In genomic region chr19:15640294-15640903, GRCh38 we compare ENCODE assay signal across 10 cellular contexts. TPM values are rescaled to one million over a fixed set of nuclear protein-coding genes. Genes with fewer than 3 reads are reported as not detected.
DNase-seq lines count a peak whose midpoint lies in the region; ATAC-seq and TF ChIP-seq lines count a peak whose summit lies in the region.
"Had no signal": no experiment of that assay in that cellular context is flagged by ENCODE, and none has a peak within 500 bp of the region (broad histone marks: within the 10 kb centered on the region; RNA-seq: fewer than 3 reads in every experiment).

Gene CYP4F3, plus strand, starts transcription at chr19:15640897. Its CDS starts 519 bp downstream, at chr19:15641416.

- TF ChIP-seq RAD21 in HCT116 (IDR thresholded peaks at IDR 0.05; ENCODE audit: low read depth): no peak

- H2AFZ ChIP-seq in HCT116 (ENCODE audit: low read depth, low read length, poor library complexity, severe bottlenecking): peak within 1 kb of the TSS; percentile 9
- H2AFZ ChIP-seq in PC-3 (ENCODE audit: low read length): no peak within 1 kb of the TSS

- H4K20me1 ChIP-seq in HCT116 (ENCODE audit: insufficient read depth) (no peaks in the 10 kb centered on the region), PC-3 (ENCODE audit: low read length) (no peaks in the 10 kb centered on the region)

- BruUV-seq in HCT116 (replicated peaks; lab: Mats Ljungman, UMichigan) (no TSS peak), PC-3 (replicated peaks; lab: Mats Ljungman, UMichigan) (no TSS peak)

- ATAC-seq in HCT116 (peak; percentile 99), PC-3 (peak; percentile 81), sciatic nerve (peak; percentile 97)

- H3K79me2 ChIP-seq in HCT116 (ENCODE audit: insufficient read depth, low read length) (no peaks in the 10 kb centered on the region), PC-3 (ENCODE audit: low read length) (no peaks in the 10 kb centered on the region)

- H3K27ac ChIP-seq in HCT116 (ENCODE audit: low read depth, low read length) (peak within 1 kb of the TSS; percentile 53), PC-3 (ENCODE audit: low read length) (no peak within 1 kb of the TSS), brain microvascular endothelial cell (no peak within 1 kb of the TSS)

- POLR2A ChIA-PET in HCT116 (lab: Charles Lee): interaction anchor here (1.0 kb wide), 2 partner anchors 193 to 196 kb away, joined by 3 to 5 read pairs; no protein-coding TSS in a partner anchor
- POLR2A ChIA-PET in PC-3 (lab: Charles Lee; ENCODE audit: unreplicated experiment): no interaction called here

- in situ Hi-C loops in brain microvascular endothelial cell (cut with HindIII; ENCODE audit: low pct_ligation_motif_present, low sequenced_read_pairs): no loop called here

- intact Hi-C loops in HCT116 (cut with micrococcal nuclease): no loop called here
- intact Hi-C loops in PC-3 (cut with micrococcal nuclease): no loop called here
- intact Hi-C loops in sciatic nerve (cut with DNase I): no loop called here

- RAD21 ChIA-PET in HCT116 (lab: Charles Lee; ENCODE audit: low non-redundant PET in 1 of 2, low total read pairs in 2 of 2, uncharacterized antibody in 2 of 2, unreplicated experiment in 2 of 2): no interaction called here

- H3K36me3 ChIP-seq in HCT116 (ENCODE audit: control insufficient read depth in 1 of 2, insufficient read depth in 2 of 2, low read length in 2 of 2) (no peaks in the 10 kb centered on the region), PC-3 (ENCODE audit: low read depth, low read length) (no peaks in the 10 kb centered on the region), brain microvascular endothelial cell (replicated peaks) (no peaks in the 10 kb centered on the region)

- H3K4me3 ChIP-seq in HCT116 (replicated peaks in 1 of 2; ENCODE audit: low read depth in 1 of 2, low read length in 2 of 2) (0 out of 4 replicates have a peak within 1 kb of the TSS, but pooled peaks of 1 of the 2 experiments have one; percentile 4), PC-3 (ENCODE audit: low read length) (no peak within 1 kb of the TSS), brain microvascular endothelial cell (ENCODE audit: low read depth, low read length) (no peak within 1 kb of the TSS)

- H3K9me2 ChIP-seq in HCT116 (ENCODE audit: insufficient read depth) (no peaks in the 10 kb centered on the region), PC-3 (replicated peaks; ENCODE audit: low read length) (no peaks in the 10 kb centered on the region)

- peaks cover 16 to 31% of the 10 kb centered on the region in 2 experiments for H3K4me1 ChIP-seq in HCT116 (ENCODE audit: control insufficient read depth in 1 of 2, insufficient read depth in 2 of 2, low read length in 2 of 2)
- peaks cover 11% of the 10 kb centered on the region for H3K4me1 ChIP-seq in PC-3 (ENCODE audit: insufficient read depth, low read length)

- H3K27me3 ChIP-seq in HCT116 (ENCODE audit: insufficient read depth, low read length): no peaks in the 10 kb centered on the region
- H3K27me3 ChIP-seq in PC-3 (ENCODE audit: low read length): no peaks in the 10 kb centered on the region
- no peaks in the 10 kb centered on the region for H3K27me3 ChIP-seq in brain microvascular endothelial cell (replicated peaks)

- peak within 1 kb of the TSS; percentile 61 for H3K4me2 ChIP-seq in HCT116 (ENCODE audit: low read length)
- no peak within 1 kb of the TSS for H3K4me2 ChIP-seq in PC-3 (ENCODE audit: low read length)

- no peaks in the 10 kb centered on the region for H3F3A ChIP-seq in PC-3 (ENCODE audit: low read length, unreplicated experiment)

- H3K9me3 ChIP-seq in HCT116 (ENCODE audit: control insufficient read depth in 1 of 2, insufficient read depth in 1 of 2, low read depth in 1 of 2, low read length in 2 of 2) (no peaks in the 10 kb centered on the region), PC-3 (ENCODE audit: low read length) (no peaks in the 10 kb centered on the region)

- DNase-seq in HCT116 (ENCODE audit: low read depth, low spot score): peak; percentile 80
- DNase-seq in PC-3: peak; percentile 87
- peak; percentile 42 for DNase-seq in glomerular visceral epithelial cell (ENCODE audit: extremely low spot score)
- DNase-seq in sciatic nerve (ENCODE audit: low spot score): peak; percentile 85
- DNase-seq in kidney glomerular epithelial cell (lab: John Stamatoyannopoulos, UW): no peak
- no peak for DNase-seq in stimulated activated CD4-positive, alpha-beta T cell treated with anti-CD3 and anti-CD28 coated beads, Interleukin-15, amount 100 ng/mL, for 24 hours
- no peak for DNase-seq in brain microvascular endothelial cell
- no peak for DNase-seq in DMS53 (lab: John Stamatoyannopoulos, UW)
- DNase-seq: activated CD4-positive, CD25-positive, alpha-beta regulatory T cell had no signal

- no peak for TF ChIP-seq POLR2A in HCT116 (IDR thresholded peaks at IDR 0.05; ENCODE audit: borderline replicate concordance, extremely low read depth, insufficient read depth, insufficient read length)

- CTCF ChIA-PET in HCT116 (lab: Charles Lee) (interaction anchor here (1.0 to 1.4 kb wide), 2 partner anchors 10 to 169 kb away, joined by 3 to 4 read pairs; no protein-coding TSS in a partner anchor), PC-3 (lab: Charles Lee) (interaction anchor here (0.6 kb wide), 1 partner anchor 60 kb away, joined by 3 read pairs; no protein-coding TSS in a partner anchor)

- H3K9ac ChIP-seq in HCT116 (ENCODE audit: low read length): peak within 1 kb of the TSS; percentile 8; the same call in 1 of the 2 replicates
- no peak within 1 kb of the TSS for H3K9ac ChIP-seq in PC-3 (ENCODE audit: low read length)

- no peak for TF ChIP-seq CTCF in HCT116 (IDR thresholded peaks at IDR 0.05 in 2 of 3, conservative IDR thresholded peaks at IDR 0.05 in 1 of 3; ENCODE audit: borderline replicate concordance in 1 of 3, insufficient read depth in 1 of 3, low read depth in 2 of 3, low read length in 2 of 3)
- no peak for TF ChIP-seq CTCF in PC-3 (conservative IDR thresholded peaks at IDR 0.05; ENCODE audit: low read depth, low read length)
- TF ChIP-seq CTCF in brain microvascular endothelial cell (IDR thresholded peaks at IDR 0.05; ENCODE audit: low read depth, low read length, missing control alignments): no peak

TF ChIP-seq in HCT116, 20 proteins besides CTCF, POLR2A, EP300 and RAD21:
- TF ChIP-seq CBX3 (IDR thresholded peaks at IDR 0.05; ENCODE audit: low read depth): peak; percentile 34; the same call in 1 of the 2 replicates
- TF ChIP-seq MAX (IDR thresholded peaks at IDR 0.05): no peak
- peak; percentile 80 for TF ChIP-seq SP1 (IDR thresholded peaks at IDR 0.05; ENCODE audit: low read depth)
- peak; percentile 68 for TF ChIP-seq POLR2AphosphoS5 (IDR thresholded peaks at IDR 0.05; ENCODE audit: low read depth, low read length)

RNA-seq across cellular contexts. Expression of gene CYP4F3, which starts in this region (rescaled TPM):
- total RNA-seq in HCT116 (2021; ENCODE audit: unreplicated experiment): 3.6 TPM
- polyA plus RNA-seq in HCT116 (2012): 1.1 and 2.3 TPM in 2 replicates
- not detected in 2 replicates for total RNA-seq in PC-3 (2014; rRNA removed)
- total RNA-seq in sciatic nerve: 4.8 TPM
- total RNA-seq: H1 had no signal
- polyA plus RNA-seq: H1 had no signal

Comparison
In these comparisons a context has a peak if more than half of its experiments do, and no peak if none do; other contexts are left out.
1. Peak in DNase-seq and ATAC-seq in PC-3; RNA of the gene not detected or under 1 TPM.
2. DNase-seq: peak in HCT116 (single experiment), glomerular visceral epithelial cell (single experiment) and sciatic nerve (single experiment); none in kidney glomerular epithelial cell (single experiment), stimulated activated CD4-positive, alpha-beta T cell treated with anti-CD3 and anti-CD28 coated beads, Interleukin-15, amount 100 ng/mL, for 24 hours (single experiment), brain microvascular endothelial cell (single experiment) and DMS53 (single experiment).
3. Peak in every context shown above with its lines, with median percentiles within 50 percentile points of each other: ATAC-seq.